In genomic region chr10:77513783-77514331, GRCh38 we compare ENCODE assay signal across 8 cellular contexts.
DNase-seq lines count a peak whose midpoint lies in the region; ATAC-seq and TF ChIP-seq lines count a peak whose summit lies in the region.

No MANE protein-coding gene starts in this region.

- intact Hi-C loops in sciatic nerve (cut with DNase I): no loop called here

- H3K4me3 ChIP-seq in foreskin fibroblast (ENCODE audit: low read depth in 1 of 2, low read length in 2 of 2): no peak overlapping the region

- DNase-seq in GOT3 (lab: John Stamatoyannopoulos, UW) (peak; percentile 57), RKO (ENCODE audit: low spot score) (peak; percentile 22), foreskin fibroblast (peak; percentile 91 to 96), sciatic nerve (ENCODE audit: low spot score) (no peak), activated gamma-delta T cell (lab: John Stamatoyannopoulos, UW) (no peak)
- DNase-seq in activated CD4-positive, alpha-beta T cell treated with anti-CD3 and anti-CD28 coated beads for 1 hour: no peak
- DNase-seq in stimulated activated CD4-positive, alpha-beta T cell treated with anti-CD3 and anti-CD28 coated beads, Interleukin-4, amount 100 ng/mL, for 1 hour: no peak

- ATAC-seq in sciatic nerve (peak; percentile 20), HG02623 (IDR thresholded peaks at IDR 0.05; ENCODE audit: unreplicated experiment) (no peak)

- no peak for TF ChIP-seq CTCF in foreskin fibroblast (IDR thresholded peaks at IDR 0.05; ENCODE audit: low read depth, low read length)

Comparison
In these comparisons a context has a peak if more than half of its experiments do, and no peak if none do; other contexts are left out.
1. DNase-seq: peak in GOT3 (single experiment), RKO (single experiment) and foreskin fibroblast (2 of 2); none in sciatic nerve (single experiment), activated gamma-delta T cell (single experiment), activated CD4-positive, alpha-beta T cell treated with anti-CD3 and anti-CD28 coated beads for 1 hour (single experiment) and stimulated activated CD4-positive, alpha-beta T cell treated with anti-CD3 and anti-CD28 coated beads, Interleukin-4, amount 100 ng/mL, for 1 hour (single experiment).